Comparison of ENCODE assay signal across 16 cellular contexts in the genomic region with DNA sequence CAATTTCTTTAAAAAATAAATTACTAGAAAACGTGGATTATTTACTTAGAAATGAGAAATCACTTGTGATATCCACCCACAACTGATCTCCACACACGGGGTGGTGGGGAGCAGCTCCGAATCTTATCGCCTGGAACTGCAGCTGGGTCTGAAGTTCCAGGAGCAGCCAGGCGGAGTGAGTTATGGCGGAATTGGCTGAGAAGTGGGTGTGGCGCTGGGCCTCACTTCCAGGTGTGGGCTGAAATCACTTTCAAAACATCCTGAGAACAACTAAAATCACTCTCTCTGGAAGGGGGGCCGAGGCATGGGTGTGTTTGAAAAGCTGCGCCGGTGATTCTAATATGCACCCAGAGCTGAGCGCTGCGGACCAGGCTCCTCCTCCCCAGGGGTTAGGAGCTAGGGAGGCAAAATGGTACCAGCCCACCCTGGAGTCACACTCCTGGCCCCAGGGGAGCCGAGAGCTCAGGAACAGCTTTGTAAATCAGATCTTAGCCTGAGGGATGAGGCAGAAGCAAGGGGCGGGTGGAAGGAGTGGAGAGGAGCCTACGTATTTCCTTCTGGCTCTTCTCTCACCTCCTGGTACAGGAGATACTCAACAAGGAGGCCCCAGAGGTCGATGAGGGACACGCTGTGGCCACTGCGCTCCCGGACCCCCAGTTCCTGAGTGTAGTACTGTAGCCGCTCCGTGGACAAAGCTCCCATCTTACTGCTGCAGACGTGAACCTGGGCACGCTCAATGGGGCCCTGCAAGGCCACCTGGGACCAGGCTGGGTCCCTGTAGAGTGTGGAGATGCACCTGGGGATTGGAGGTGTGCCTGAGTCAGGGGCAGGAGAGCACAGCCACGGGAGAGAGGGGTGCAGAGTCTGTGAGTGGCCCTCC. TPM values are rescaled to one million over a fixed set of nuclear protein-coding genes. Genes with fewer than 3 reads are reported as not detected.
"Had no signal": no experiment of that assay in that cellular context is flagged by ENCODE, and none has a peak within 500 bp of the region (broad histone marks: within the 10 kb centered on the region; RNA-seq: fewer than 3 reads in every experiment).

No MANE protein-coding gene starts in this region.

- H3K27ac ChIP-seq: left lung, ovary, tibial artery, VCaP had no signal

- H3K36me3 Mint-ChIP-seq: activated naive CD8-positive, alpha-beta T cell; T-cell had no signal

- H3K36me3 ChIP-seq: ovary, tibial artery had no signal

- H3K27me3 Mint-ChIP-seq: activated naive CD8-positive, alpha-beta T cell had no signal

- H3K9me3 Mint-ChIP-seq: activated CD4-positive, alpha-beta T cell treated with anti-CD3 and anti-CD28 coated beads, Interleukin-2, amount 10 ng/mL, durations not matched to agents 24 days and 14 days; activated T-helper 2 cell treated with anti-CD3 and anti-CD28 coated beads, Interferon-gamma antibody, Interleukin-2, Interleukin-4, amounts not matched to agents 10 μg/mL and 5 μg/mL and 100 μg/mL, durations not matched to agents 14 hours and 24 hours and 36 hours; T-cell had no signal

- H3K4me1 Mint-ChIP-seq: activated CD4-positive, alpha-beta T cell treated with anti-CD3 and anti-CD28 coated beads, Interleukin-2, amount 10 ng/mL, durations not matched to agents 24 days and 14 days; T-cell had no signal

- H3K4me3 ChIP-seq: left lung, ovary, tibial artery had no signal

- ATAC-seq: left lung, T-cell had no signal

- H3K9me3 ChIP-seq: left lung, ovary, tibial artery had no signal

- DNase-seq: activated CD4-positive, alpha-beta T cell treated with anti-CD3 and anti-CD28 coated beads, Interleukin-2, amount 10 ng/mL, durations not matched to agents 24 days and 14 days; anterior cingulate cortex; glutamatergic neuron; left lung; ovary; stimulated activated CD4-positive, alpha-beta T cell treated with anti-CD3 and anti-CD28 coated beads, Interleukin-15, amount 100 ng/mL, for 24 hours; stimulated activated CD4-positive, alpha-beta T cell treated with anti-CD3 and anti-CD28 coated beads, Interleukin-4, amount 100 ng/mL, for 4 hours; T-cell; T1000 had no signal

- H3K27me3 ChIP-seq: left lung, ovary had no signal

- H3K4me3 Mint-ChIP-seq: activated CD4-positive, alpha-beta T cell treated with anti-CD3 and anti-CD28 coated beads, Interleukin-2, amount 10 ng/mL, durations not matched to agents 24 days and 14 days; activated naive CD8-positive, alpha-beta T cell; T-cell had no signal

- H3K27ac Mint-ChIP-seq: activated CD4-positive, alpha-beta T cell treated with anti-CD3 and anti-CD28 coated beads, Interleukin-2, amount 10 ng/mL, durations not matched to agents 24 days and 14 days; activated naive CD8-positive, alpha-beta T cell; activated T-helper 2 cell treated with anti-CD3 and anti-CD28 coated beads, Interferon-gamma antibody, Interleukin-2, Interleukin-4, amounts not matched to agents 10 μg/mL and 5 μg/mL and 100 μg/mL, durations not matched to agents 14 hours and 24 hours and 36 hours; T-cell had no signal

RNA-seq across cellular contexts. Expression of gene PLA2G4F, which starts 9.6 kb away (rescaled TPM):
- total RNA-seq: activated CD4-positive, alpha-beta T cell treated with anti-CD3 and anti-CD28 coated beads, Interleukin-2, amount 10 ng/mL, durations not matched to agents 24 days and 14 days; activated CD8-positive, alpha-beta memory T cell treated with anti-CD3 and anti-CD28 coated beads for 36 hours; activated T-helper 2 cell treated with anti-CD3 and anti-CD28 coated beads, Interferon-gamma antibody, Interleukin-2, Interleukin-4, amounts not matched to agents 10 μg/mL and 5 μg/mL and 100 μg/mL, durations not matched to agents 14 hours and 24 hours and 36 hours; cerebellum; dermis microvascular lymphatic vessel endothelial cell had no signal

RNA-seq across cellular contexts. Expression of gene PLA2G4D, which starts 52.4 kb away (rescaled TPM):
- total RNA-seq: activated CD4-positive, alpha-beta T cell treated with anti-CD3 and anti-CD28 coated beads, Interleukin-2, amount 10 ng/mL, durations not matched to agents 24 days and 14 days; activated CD8-positive, alpha-beta memory T cell treated with anti-CD3 and anti-CD28 coated beads for 36 hours; activated T-helper 2 cell treated with anti-CD3 and anti-CD28 coated beads, Interferon-gamma antibody, Interleukin-2, Interleukin-4, amounts not matched to agents 10 μg/mL and 5 μg/mL and 100 μg/mL, durations not matched to agents 14 hours and 24 hours and 36 hours; dermis microvascular lymphatic vessel endothelial cell; T-cell had no signal
